In genomic region chr21:33257404-33257803, GRCh38 we compare ENCODE assay signal across 21 cellular contexts. TPM values are rescaled to one million over a fixed set of nuclear protein-coding genes. Genes with fewer than 3 reads are reported as not detected.
DNase-seq lines count a peak whose midpoint lies in the region; ATAC-seq and TF ChIP-seq lines count a peak whose summit lies in the region.
"Had no signal": no experiment of that assay in that cellular context is flagged by ENCODE, and none has a peak within 500 bp of the region (broad histone marks: within the 10 kb centered on the region; RNA-seq: fewer than 3 reads in every experiment).

No MANE protein-coding gene starts in this region.

- H3K4me3 ChIP-seq in upper lobe of right lung: no peak overlapping the region
- H3K4me3 ChIP-seq: heart right ventricle, psoas muscle, sigmoid colon had no signal

- H3K27ac ChIP-seq in upper lobe of right lung: no peak overlapping the region
- H3K27ac ChIP-seq: brain microvascular endothelial cell, heart right ventricle, psoas muscle, sigmoid colon had no signal

- no peak for DNase-seq in activated naive CD4-positive, alpha-beta T cell treated with anti-CD3 and anti-CD28 coated beads for 36 hours
- no peak for DNase-seq in activated naive CD4-positive, alpha-beta T cell treated with anti-CD3 and anti-CD28 coated beads, Interleukin-2, amount 50 U/mL, for 72 hours (ENCODE audit: low spot score in 2 of 2)
- no peak for DNase-seq in activated CD8-positive, alpha-beta T cell treated with anti-CD3 and anti-CD28 coated beads, Interleukin-2, amount 10 ng/mL, durations not matched to agents 7 days and 5 days
- DNase-seq in immature natural killer cell (no peak), upper lobe of right lung (no peak)
- no peak for DNase-seq in stimulated activated CD8-positive, alpha-beta memory T cell treated with anti-CD3 and anti-CD28 coated beads, Interleukin-4, amount 100 ng/mL, for 48 hours
- DNase-seq: activated CD4-positive, alpha-beta T cell treated with anti-CD3 and anti-CD28 coated beads for 1 hour; activated gamma-delta T cell treated with Interleukin-2 at 50 U/mL for 16 hours; amygdala; brain microvascular endothelial cell; HCEC 1CT; heart right ventricle; Karpas-422; NCI-H1417; NCI-H2029 treated with DMSO at 0.1 percent for 48 hours; OCI-M1; psoas muscle; sigmoid colon; stimulated activated CD4-positive, alpha-beta T cell treated with anti-CD3 and anti-CD28 coated beads, Interleukin-4, amount 100 ng/mL, for 1 hour had no signal

- peak overlapping the region; percentile 11 for H3K27ac Mint-ChIP-seq in activated naive CD4-positive, alpha-beta T cell treated with anti-CD3 and anti-CD28 coated beads for 36 hours
- H3K27ac Mint-ChIP-seq in activated naive CD4-positive, alpha-beta T cell treated with anti-CD3 and anti-CD28 coated beads, Interleukin-2, amount 50 U/mL, for 72 hours: peak overlapping the region in 1 of 2 donors; percentile 23
- H3K27ac Mint-ChIP-seq in activated CD8-positive, alpha-beta T cell treated with anti-CD3 and anti-CD28 coated beads, Interleukin-2, amount 10 ng/mL, durations not matched to agents 7 days and 5 days: peak overlapping the region; percentile 33
- peak overlapping the region in 5 of 6 donors; percentile 14 to 81 (median 55) for H3K27ac Mint-ChIP-seq in immature natural killer cell

- POLR2A ChIA-PET in activated CD8-positive, alpha-beta T cell treated with anti-CD3 and anti-CD28 coated beads, Interleukin-2, amount 10 ng/mL, durations not matched to agents 7 days and 5 days (lab: Charles Lee): interaction anchor here (1.0 kb wide), 1 partner anchor 52 kb away, joined by 3 read pairs; no protein-coding TSS in a partner anchor

- H3K9me3 ChIP-seq in upper lobe of right lung: no peaks in the 10 kb centered on the region
- H3K9me3 ChIP-seq: psoas muscle, sigmoid colon had no signal

- no peak for ATAC-seq in activated naive CD4-positive, alpha-beta T cell treated with anti-CD3 and anti-CD28 coated beads, Interleukin-2, amount 50 U/mL, for 72 hours
- no peak for ATAC-seq in activated CD8-positive, alpha-beta T cell treated with anti-CD3 and anti-CD28 coated beads, Interleukin-2, amount 10 ng/mL, durations not matched to agents 7 days and 5 days
- ATAC-seq in upper lobe of right lung: peak; percentile 23
- ATAC-seq in HG03565 (IDR thresholded peaks at IDR 0.05; ENCODE audit: unreplicated experiment): no peak
- ATAC-seq in HG03469 (IDR thresholded peaks at IDR 0.05; ENCODE audit: unreplicated experiment): no peak
- ATAC-seq: heart right ventricle, psoas muscle had no signal

- CTCF ChIA-PET in activated naive CD4-positive, alpha-beta T cell treated with anti-CD3 and anti-CD28 coated beads for 36 hours (lab: Charles Lee): interaction anchor here (0.9 kb wide), 1 partner anchor 20 kb away, joined by 3 read pairs; no protein-coding TSS in a partner anchor
- CTCF ChIA-PET in activated CD8-positive, alpha-beta T cell treated with anti-CD3 and anti-CD28 coated beads, Interleukin-2, amount 10 ng/mL, durations not matched to agents 7 days and 5 days (lab: Charles Lee): interaction anchor here (1.8 kb wide), 1 partner anchor 60 kb away, joined by 5 read pairs; no protein-coding TSS in a partner anchor

- H3K27me3 ChIP-seq in upper lobe of right lung: no peaks in the 10 kb centered on the region
- H3K27me3 ChIP-seq: brain microvascular endothelial cell, heart right ventricle, sigmoid colon had no signal

- H3K36me3 Mint-ChIP-seq in activated naive CD4-positive, alpha-beta T cell treated with anti-CD3 and anti-CD28 coated beads for 36 hours (ENCODE audit: low read depth): peaks cover 39% of the 10 kb centered on the region
- peaks cover 29 to 50% of the 10 kb centered on the region in 2 donors for H3K36me3 Mint-ChIP-seq in activated naive CD4-positive, alpha-beta T cell treated with anti-CD3 and anti-CD28 coated beads, Interleukin-2, amount 50 U/mL, for 72 hours
- H3K36me3 Mint-ChIP-seq in activated CD8-positive, alpha-beta T cell treated with anti-CD3 and anti-CD28 coated beads, Interleukin-2, amount 10 ng/mL, durations not matched to agents 7 days and 5 days (ENCODE audit: low read depth): peaks cover 79% of the 10 kb centered on the region
- peaks cover 35 to 61% (median 47%) of the 10 kb centered on the region in 3 donors for H3K36me3 Mint-ChIP-seq in immature natural killer cell

- peaks cover 61% of the 10 kb centered on the region for H3K36me3 ChIP-seq in upper lobe of right lung

- no peak for TF ChIP-seq CTCF in upper lobe of right lung (IDR thresholded peaks at IDR 0.05)

- no peaks in the 10 kb centered on the region for H3K27me3 Mint-ChIP-seq in activated naive CD4-positive, alpha-beta T cell treated with anti-CD3 and anti-CD28 coated beads for 36 hours (ENCODE audit: low read depth)
- no peaks in the 10 kb centered on the region for H3K27me3 Mint-ChIP-seq in activated CD8-positive, alpha-beta T cell treated with anti-CD3 and anti-CD28 coated beads, Interleukin-2, amount 10 ng/mL, durations not matched to agents 7 days and 5 days (ENCODE audit: low read depth)
- no peaks in the 10 kb centered on the region for H3K27me3 Mint-ChIP-seq in immature natural killer cell (ENCODE audit: low read depth in 3 of 3)

- H3K9me3 Mint-ChIP-seq in activated naive CD4-positive, alpha-beta T cell treated with anti-CD3 and anti-CD28 coated beads for 36 hours: peaks cover 10% of the 10 kb centered on the region
- H3K9me3 Mint-ChIP-seq in activated naive CD4-positive, alpha-beta T cell treated with anti-CD3 and anti-CD28 coated beads, Interleukin-2, amount 50 U/mL, for 72 hours: peaks cover 0 to 8% of the 10 kb centered on the region in 2 donors
- H3K9me3 Mint-ChIP-seq in activated CD8-positive, alpha-beta T cell treated with anti-CD3 and anti-CD28 coated beads, Interleukin-2, amount 10 ng/mL, durations not matched to agents 7 days and 5 days (ENCODE audit: insufficient read depth): no peaks in the 10 kb centered on the region
- H3K9me3 Mint-ChIP-seq in immature natural killer cell: peaks cover 0 to 2% (median 0%) of the 10 kb centered on the region in 6 donors

- H3K4me3 Mint-ChIP-seq in activated naive CD4-positive, alpha-beta T cell treated with anti-CD3 and anti-CD28 coated beads for 36 hours: no peak overlapping the region
- no peak overlapping the region for H3K4me3 Mint-ChIP-seq in activated CD8-positive, alpha-beta T cell treated with anti-CD3 and anti-CD28 coated beads, Interleukin-2, amount 10 ng/mL, durations not matched to agents 7 days and 5 days
- no peak overlapping the region for H3K4me3 Mint-ChIP-seq in immature natural killer cell

- no peaks in the 10 kb centered on the region for H3K4me1 ChIP-seq in upper lobe of right lung
- H3K4me1 ChIP-seq: sigmoid colon had no signal

- intact Hi-C loops in activated naive CD4-positive, alpha-beta T cell treated with anti-CD3 and anti-CD28 coated beads for 36 hours (cut with micrococcal nuclease): no loop called here
- intact Hi-C loops in upper lobe of right lung (cut with DNase I): no loop called here

- H3K4me1 Mint-ChIP-seq in activated naive CD4-positive, alpha-beta T cell treated with anti-CD3 and anti-CD28 coated beads for 36 hours (ENCODE audit: low read depth): peaks cover 67% of the 10 kb centered on the region
- H3K4me1 Mint-ChIP-seq in activated CD8-positive, alpha-beta T cell treated with anti-CD3 and anti-CD28 coated beads, Interleukin-2, amount 10 ng/mL, durations not matched to agents 7 days and 5 days (ENCODE audit: low read depth): peaks cover 42% of the 10 kb centered on the region
- peaks cover 49 to 88% of the 10 kb centered on the region in 2 donors for H3K4me1 Mint-ChIP-seq in immature natural killer cell

RNA-seq across cellular contexts. Expression of gene IL10RB, which starts 8.8 kb away (rescaled TPM):
- total RNA-seq in activated naive CD4-positive, alpha-beta T cell treated with anti-CD3 and anti-CD28 coated beads for 36 hours: 10 to 100 TPM; 23.9 TPM
- total RNA-seq in activated naive CD4-positive, alpha-beta T cell treated with anti-CD3 and anti-CD28 coated beads, Interleukin-2, amount 50 U/mL, for 72 hours: 10 to 100 TPM; 21.4 to 33.5 TPM
- total RNA-seq in activated CD8-positive, alpha-beta T cell treated with anti-CD3 and anti-CD28 coated beads, Interleukin-2, amount 10 ng/mL, durations not matched to agents 7 days and 5 days: 10 to 100 TPM; 37.1 to 44.2 TPM
- polyA plus RNA-seq in immature natural killer cell: 10 to 100 TPM; 45.9 to 63.5 (median 46.9) TPM
- 47.1 TPM for total RNA-seq in upper lobe of right lung

RNA-seq across cellular contexts. Expression of gene IFNAR2, which starts 27.7 kb away (rescaled TPM):
- 10 to 100 TPM; 16.6 to 19.4 TPM for total RNA-seq in activated naive CD4-positive, alpha-beta T cell treated with anti-CD3 and anti-CD28 coated beads for 36 hours
- total RNA-seq in activated naive CD4-positive, alpha-beta T cell treated with anti-CD3 and anti-CD28 coated beads, Interleukin-2, amount 50 U/mL, for 72 hours: 10 to 100 TPM; 42.2 to 44.4 TPM
- 10 to 100 TPM; 54.6 to 62.4 TPM for total RNA-seq in activated CD8-positive, alpha-beta T cell treated with anti-CD3 and anti-CD28 coated beads, Interleukin-2, amount 10 ng/mL, durations not matched to agents 7 days and 5 days
- 100 to 1,000 TPM in 1 of 3 donors, 10 to 100 TPM in 2; 76.8 to 111 (median 87.9) TPM for polyA plus RNA-seq in immature natural killer cell
- total RNA-seq in upper lobe of right lung: 32.4 TPM
